ENCODE assay signal across 29 cellular contexts in the genomic region with DNA sequence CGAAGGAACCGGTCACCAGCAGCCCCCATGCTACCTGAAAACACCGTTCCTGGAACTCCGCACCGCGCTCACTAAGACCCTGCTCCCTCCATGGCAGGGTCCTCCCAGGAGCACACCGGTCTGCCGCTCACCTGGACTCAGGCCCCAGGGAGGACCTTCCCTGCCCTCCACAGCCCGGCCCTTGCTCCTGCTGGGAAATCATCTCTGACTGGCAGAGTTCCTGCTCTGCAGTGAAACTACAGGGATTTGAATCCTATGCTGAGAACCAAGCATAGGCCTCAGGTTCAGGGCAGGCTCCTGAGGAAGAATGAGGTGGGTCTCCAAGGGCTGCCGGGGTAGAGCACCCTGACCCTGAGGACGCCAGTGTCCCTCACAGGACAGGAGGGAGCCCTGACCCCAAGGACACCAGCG.
DNase-seq lines count a peak whose midpoint lies in the region; ATAC-seq and TF ChIP-seq lines count a peak whose summit lies in the region.
"Had no signal": no experiment of that assay in that cellular context is flagged by ENCODE, and none has a peak within 500 bp of the region (broad histone marks: within the 10 kb centered on the region; RNA-seq: fewer than 3 reads in every experiment).

No MANE protein-coding gene starts in this region.

- H3K27me3 ChIP-seq in neural progenitor cell (peaks cover 63% of the 10 kb centered on the region), A673 (replicated peaks; ENCODE audit: insufficient read depth, low read depth, low read length, poor library complexity) (peaks cover 8% of the 10 kb centered on the region)
- H3K27me3 ChIP-seq: SJSA1 had no signal

- no peaks in the 10 kb centered on the region for H3K9me3 Mint-ChIP-seq in central memory CD8-positive, alpha-beta T cell
- no peaks in the 10 kb centered on the region for H3K9me3 Mint-ChIP-seq in neural progenitor cell
- H3K9me3 Mint-ChIP-seq in activated naive CD8-positive, alpha-beta T cell treated with anti-CD3 and anti-CD28 coated beads for 36 hours, result no peaks in the 10 kb centered on the region
- no peaks in the 10 kb centered on the region for H3K9me3 Mint-ChIP-seq in activated CD8-positive, alpha-beta T cell treated with anti-CD3 and anti-CD28 coated beads, Interleukin-2, amount 10 ng/mL, durations not matched to agents 7 days and 5 days (ENCODE audit: insufficient read depth)
- H3K9me3 Mint-ChIP-seq: activated naive CD4-positive, alpha-beta T cell treated with anti-CD3 and anti-CD28 coated beads, Interleukin-2, amount 10 ng/mL, durations not matched to agents 7 days and 5 days; activated T-helper 1 cell treated with anti-CD3 and anti-CD28 coated beads, Interleukin-12 subunit alpha, Interleukin-12 subunit beta, Interleukin-2, Interleukin-4 antibody, amounts not matched to agents 30 ng/mL and 10 ng/mL and 1 ng/mL, durations not matched to agents 14 hours and 24 hours and 36 hours; CD8-positive, alpha-beta T cell; stimulated activated naive CD8-positive, alpha-beta T cell treated with anti-CD3 and anti-CD28 coated beads, Interleukin-15, Interleukin-2, amounts not matched to agents 100 ng/mL and 50 ng/mL, for 24 hours had no signal

- no peak for TF ChIP-seq CTCF in neural progenitor cell (IDR thresholded peaks at IDR 0.05)
- no peak for TF ChIP-seq CTCF in A673 (conservative IDR thresholded peaks at IDR 0.05; ENCODE audit: low read depth, low read length)

- H3K27me3 Mint-ChIP-seq in central memory CD8-positive, alpha-beta T cell, result peaks cover 14% of the 10 kb centered on the region
- peaks cover 23% of the 10 kb centered on the region for H3K27me3 Mint-ChIP-seq in neural progenitor cell (ENCODE audit: insufficient read depth, low read depth)
- peaks cover 9% of the 10 kb centered on the region for H3K27me3 Mint-ChIP-seq in activated naive CD8-positive, alpha-beta T cell treated with anti-CD3 and anti-CD28 coated beads for 36 hours
- peaks cover 12% of the 10 kb centered on the region for H3K27me3 Mint-ChIP-seq in activated CD8-positive, alpha-beta T cell treated with anti-CD3 and anti-CD28 coated beads, Interleukin-2, amount 10 ng/mL, durations not matched to agents 7 days and 5 days (ENCODE audit: low read depth)

- peak overlapping the region; percentile 97 for H3K4me2 ChIP-seq in neural progenitor cell
- H3K4me2 ChIP-seq: KMS-11 had no signal

- CTCF ChIA-PET in A673 (lab: Charles Lee), result no interaction called here
- CTCF ChIA-PET in activated CD8-positive, alpha-beta T cell treated with anti-CD3 and anti-CD28 coated beads, Interleukin-2, amount 10 ng/mL, durations not matched to agents 7 days and 5 days (lab: Charles Lee), result no interaction called here

- H3K9ac ChIP-seq in neural progenitor cell, result no peak overlapping the region
- H3K9ac ChIP-seq: KMS-11 had no signal

- peak overlapping the region; percentile 89 for H2AFZ ChIP-seq in neural progenitor cell (replicated peaks)

- H3K4me1 ChIP-seq in neural progenitor cell (peaks cover 11% of the 10 kb centered on the region), A673 (ENCODE audit: insufficient read depth, low read length, poor library complexity, severe bottlenecking) (no peaks in the 10 kb centered on the region)
- H3K4me1 ChIP-seq: HAP-1, prostate gland, SJSA1 had no signal

- DNase-seq in ELF-1 (ENCODE audit: low read depth, low spot score), result peak; percentile 27
- no peak for DNase-seq in central memory CD8-positive, alpha-beta T cell (ENCODE audit: low spot score in 2 of 2)
- DNase-seq in iPS-NIHi7 (ENCODE audit: extremely low spot score), result peak; percentile 30
- no peak for DNase-seq in neural progenitor cell (ENCODE audit: low spot score)
- no peak for DNase-seq in A673 (ENCODE audit: low spot score)
- no peak for DNase-seq in activated naive CD8-positive, alpha-beta T cell treated with anti-CD3 and anti-CD28 coated beads for 36 hours
- no peak for DNase-seq in activated CD8-positive, alpha-beta T cell treated with anti-CD3 and anti-CD28 coated beads, Interleukin-2, amount 10 ng/mL, durations not matched to agents 7 days and 5 days
- DNase-seq: activated CD4-positive, alpha-beta T cell treated with anti-CD3 and anti-CD28 coated beads, Interleukin-2, amount 50 U/mL, for 4 hours; activated CD4-positive, CD25-positive, alpha-beta regulatory T cell; activated naive CD4-positive, alpha-beta T cell treated with anti-CD3 and anti-CD28 coated beads, Interleukin-2, amount 10 ng/mL, durations not matched to agents 7 days and 5 days; AML-193; amniotic stem cell; CD8-positive, alpha-beta T cell; effector memory CD4-positive, alpha-beta T cell; heart right ventricle; left ventricle myocardium superior; midbrain; NCI-H1436 treated with DMSO at 0.1 percent for 48 hours; NCI-H446; NCI-H774; RPMI8226 had no signal

- H3K4me3 ChIP-seq in neural progenitor cell (peak overlapping the region; percentile 46), A673 (ENCODE audit: low read depth, low read length, poor library complexity, severe bottlenecking) (no peak overlapping the region)
- H3K4me3 ChIP-seq: HAP-1, prostate gland, SJSA1 had no signal

- peak overlapping the region; percentile 66 for H3K27ac Mint-ChIP-seq in central memory CD8-positive, alpha-beta T cell (ENCODE audit: low read depth)
- no peak overlapping the region for H3K27ac Mint-ChIP-seq in neural progenitor cell
- H3K27ac Mint-ChIP-seq in activated naive CD8-positive, alpha-beta T cell treated with anti-CD3 and anti-CD28 coated beads for 36 hours, result no peak overlapping the region
- no peak overlapping the region for H3K27ac Mint-ChIP-seq in activated CD8-positive, alpha-beta T cell treated with anti-CD3 and anti-CD28 coated beads, Interleukin-2, amount 10 ng/mL, durations not matched to agents 7 days and 5 days
- H3K27ac Mint-ChIP-seq: activated naive CD4-positive, alpha-beta T cell treated with anti-CD3 and anti-CD28 coated beads, Interleukin-2, amount 10 ng/mL, durations not matched to agents 7 days and 5 days; activated T-helper 1 cell treated with anti-CD3 and anti-CD28 coated beads, Interleukin-12 subunit alpha, Interleukin-12 subunit beta, Interleukin-2, Interleukin-4 antibody, amounts not matched to agents 30 ng/mL and 10 ng/mL and 1 ng/mL, durations not matched to agents 14 hours and 24 hours and 36 hours; CD8-positive, alpha-beta T cell; stimulated activated naive CD8-positive, alpha-beta T cell treated with anti-CD3 and anti-CD28 coated beads, Interleukin-15, Interleukin-2, amounts not matched to agents 100 ng/mL and 50 ng/mL, for 24 hours had no signal

- no peaks in the 10 kb centered on the region for H4K20me1 ChIP-seq in neural progenitor cell (ENCODE audit: low read depth)

- H3K27ac ChIP-seq in neural progenitor cell (no peak overlapping the region), A673 (ENCODE audit: low read depth, low read length, poor library complexity, severe bottlenecking) (no peak overlapping the region)
- H3K27ac ChIP-seq: heart right ventricle, KMS-11, prostate gland, SJSA1 had no signal

- no peak overlapping the region for H3K4me3 Mint-ChIP-seq in central memory CD8-positive, alpha-beta T cell
- no peak overlapping the region for H3K4me3 Mint-ChIP-seq in neural progenitor cell
- H3K4me3 Mint-ChIP-seq in activated naive CD8-positive, alpha-beta T cell treated with anti-CD3 and anti-CD28 coated beads for 36 hours, result no peak overlapping the region
- no peak overlapping the region for H3K4me3 Mint-ChIP-seq in activated CD8-positive, alpha-beta T cell treated with anti-CD3 and anti-CD28 coated beads, Interleukin-2, amount 10 ng/mL, durations not matched to agents 7 days and 5 days
- H3K4me3 Mint-ChIP-seq: activated naive CD4-positive, alpha-beta T cell treated with anti-CD3 and anti-CD28 coated beads, Interleukin-2, amount 10 ng/mL, durations not matched to agents 7 days and 5 days; activated T-helper 1 cell treated with anti-CD3 and anti-CD28 coated beads, Interleukin-12 subunit alpha, Interleukin-12 subunit beta, Interleukin-2, Interleukin-4 antibody, amounts not matched to agents 30 ng/mL and 10 ng/mL and 1 ng/mL, durations not matched to agents 14 hours and 24 hours and 36 hours; CD8-positive, alpha-beta T cell; stimulated activated naive CD8-positive, alpha-beta T cell treated with anti-CD3 and anti-CD28 coated beads, Interleukin-15, Interleukin-2, amounts not matched to agents 100 ng/mL and 50 ng/mL, for 24 hours had no signal

- POLR2A ChIA-PET in A673 (lab: Charles Lee; ENCODE audit: low non-redundant PET), result no interaction called here
- POLR2A ChIA-PET in activated CD8-positive, alpha-beta T cell treated with anti-CD3 and anti-CD28 coated beads, Interleukin-2, amount 10 ng/mL, durations not matched to agents 7 days and 5 days (lab: Charles Lee), result no interaction called here

- H3K9me3 ChIP-seq in neural progenitor cell (ENCODE audit: low read depth), result no peaks in the 10 kb centered on the region
- no peaks in the 10 kb centered on the region for H3K9me3 ChIP-seq in A673 (ENCODE audit: low read depth, low read length, poor library complexity, severe bottlenecking)
- H3K9me3 ChIP-seq: HAP-1, heart right ventricle, prostate gland, SJSA1 had no signal

- ATAC-seq in central memory CD8-positive, alpha-beta T cell (replicated peaks; ENCODE audit: extremely low read depth, poor library complexity, severe bottlenecking), result no peak
- no peak for ATAC-seq in activated CD8-positive, alpha-beta T cell treated with anti-CD3 and anti-CD28 coated beads, Interleukin-2, amount 10 ng/mL, durations not matched to agents 7 days and 5 days
- no peak for ATAC-seq in HG02759 (IDR thresholded peaks at IDR 0.05; ENCODE audit: unreplicated experiment)
- ATAC-seq: CD8-positive, alpha-beta T cell; esophagus mucosa; left ventricle myocardium superior had no signal

- H3K36me3 ChIP-seq in neural progenitor cell, result no peaks in the 10 kb centered on the region
- no peaks in the 10 kb centered on the region for H3K36me3 ChIP-seq in A673 (ENCODE audit: insufficient read depth, low read length, poor library complexity, severe bottlenecking)
- H3K36me3 ChIP-seq: HAP-1, heart right ventricle, prostate gland, SJSA1 had no signal

- H3F3A ChIP-seq in neural progenitor cell (ENCODE audit: low read depth), result no peaks in the 10 kb centered on the region

- BruUV-seq in A673 (replicated peaks; lab: Mats Ljungman, UMichigan), result no TSS peak

- H3K36me3 Mint-ChIP-seq in central memory CD8-positive, alpha-beta T cell (ENCODE audit: insufficient read depth), result peaks cover 1% of the 10 kb centered on the region
- no peaks in the 10 kb centered on the region for H3K36me3 Mint-ChIP-seq in neural progenitor cell
- H3K36me3 Mint-ChIP-seq in activated naive CD8-positive, alpha-beta T cell treated with anti-CD3 and anti-CD28 coated beads for 36 hours, result no peaks in the 10 kb centered on the region
- H3K36me3 Mint-ChIP-seq in activated CD8-positive, alpha-beta T cell treated with anti-CD3 and anti-CD28 coated beads, Interleukin-2, amount 10 ng/mL, durations not matched to agents 7 days and 5 days (ENCODE audit: low read depth), result no peaks in the 10 kb centered on the region
- H3K36me3 Mint-ChIP-seq: activated naive CD4-positive, alpha-beta T cell treated with anti-CD3 and anti-CD28 coated beads, Interleukin-2, amount 10 ng/mL, durations not matched to agents 7 days and 5 days; CD8-positive, alpha-beta T cell had no signal

- intact Hi-C loops in A673 (cut with micrococcal nuclease; ENCODE audit: unreplicated experiment), result no loop called here

- H3K79me2 ChIP-seq in neural progenitor cell (ENCODE audit: low read depth), result no peaks in the 10 kb centered on the region

- H3K4me1 Mint-ChIP-seq in central memory CD8-positive, alpha-beta T cell, result peaks cover 20% of the 10 kb centered on the region
- H3K4me1 Mint-ChIP-seq in neural progenitor cell, result peaks cover 20% of the 10 kb centered on the region
- peaks cover 11% of the 10 kb centered on the region for H3K4me1 Mint-ChIP-seq in activated naive CD8-positive, alpha-beta T cell treated with anti-CD3 and anti-CD28 coated beads for 36 hours
- peaks cover 20% of the 10 kb centered on the region for H3K4me1 Mint-ChIP-seq in activated CD8-positive, alpha-beta T cell treated with anti-CD3 and anti-CD28 coated beads, Interleukin-2, amount 10 ng/mL, durations not matched to agents 7 days and 5 days (ENCODE audit: low read depth)

Comparison
In these comparisons a context has a peak if more than half of its experiments do, and no peak if none do; other contexts are left out.
1. DNase-seq: peak in ELF-1 (single experiment) and iPS-NIHi7 (single experiment); none in central memory CD8-positive, alpha-beta T cell (0 of 2), neural progenitor cell (single experiment), A673 (single experiment), activated naive CD8-positive, alpha-beta T cell treated with anti-CD3 and anti-CD28 coated beads for 36 hours (single experiment) and activated CD8-positive, alpha-beta T cell treated with anti-CD3 and anti-CD28 coated beads, Interleukin-2, amount 10 ng/mL, durations not matched to agents 7 days and 5 days (single experiment).